Comparison of ENCODE assay signal across 8 cellular contexts in genomic region chr5:122500245-122501086, GRCh38.
DNase-seq lines count a peak whose midpoint lies in the region; ATAC-seq and TF ChIP-seq lines count a peak whose summit lies in the region.

No MANE protein-coding gene starts in this region.

- DNase-seq in A673 (ENCODE audit: low spot score) (peak; percentile 46), GM13977 (ENCODE audit: low spot score) (peak; percentile 32), NCI-H146 (lab: John Stamatoyannopoulos, UW) (peak; percentile 37), brain pericyte (ENCODE audit: low read depth, low spot score) (peak; percentile 34), left kidney (ENCODE audit: low read depth, low spot score) (peak; percentile 90), uterus (peak; percentile 32 to 35), suprapubic skin (ENCODE audit: low spot score in 2 of 2) (no peak)

- CTCF ChIA-PET in A673 (lab: Charles Lee), result no interaction called here

- no peaks in the 10 kb centered on the region for H3K4me1 ChIP-seq in A673 (ENCODE audit: insufficient read depth, low read length, poor library complexity, severe bottlenecking)
- H3K4me1 ChIP-seq in uterus, result no peaks in the 10 kb centered on the region
- peaks cover 7% of the 10 kb centered on the region for H3K4me1 ChIP-seq in suprapubic skin

- BruUV-seq in A673 (replicated peaks; lab: Mats Ljungman, UMichigan), result no TSS peak

- intact Hi-C loops in A673 (cut with micrococcal nuclease; ENCODE audit: unreplicated experiment) (no loop called here), uterus (cut with DNase I; ENCODE audit: low total_unique reads) (no loop called here)

- POLR2A ChIA-PET in A673 (lab: Charles Lee; ENCODE audit: low non-redundant PET), result no interaction called here

- H3K36me3 ChIP-seq in A673 (ENCODE audit: insufficient read depth, low read length, poor library complexity, severe bottlenecking), result no peaks in the 10 kb centered on the region
- H3K36me3 ChIP-seq in uterus, result no peaks in the 10 kb centered on the region
- no peaks in the 10 kb centered on the region for H3K36me3 ChIP-seq in suprapubic skin

- ATAC-seq in GM18520 (IDR thresholded peaks at IDR 0.05; ENCODE audit: unreplicated experiment), result no peak

- no peaks in the 10 kb centered on the region for H3K9me3 ChIP-seq in A673 (ENCODE audit: low read depth, low read length, poor library complexity, severe bottlenecking)
- H3K9me3 ChIP-seq in uterus, result no peaks in the 10 kb centered on the region
- H3K9me3 ChIP-seq in suprapubic skin, result no peaks in the 10 kb centered on the region

- TF ChIP-seq CTCF in A673 (conservative IDR thresholded peaks at IDR 0.05; ENCODE audit: low read depth, low read length) (peak; percentile 55), GM13977 (IDR thresholded peaks at IDR 0.05; ENCODE audit: extremely low read depth, insufficient read depth, missing control alignments) (peak; percentile 41), uterus (IDR thresholded peaks at IDR 0.05) (peak; percentile 35 to 47 (median 42)), suprapubic skin (IDR thresholded peaks at IDR 0.05) (no peak)

- in situ Hi-C loops in GM13977 (cut with MboI; ENCODE audit: low pct_unique_long_range_greater_than_20kb, low sequenced_read_pairs, unreplicated experiment), result loop anchor here (25.0 kb wide), 2 partner anchors 512 to 1112 kb away; no protein-coding TSS in a partner anchor

- TF ChIP-seq POLR2A in uterus (IDR thresholded peaks at IDR 0.05) (no peak), suprapubic skin (IDR thresholded peaks at IDR 0.05) (no peak)

- H3K4me3 ChIP-seq in A673 (ENCODE audit: low read depth, low read length, poor library complexity, severe bottlenecking) (no peak overlapping the region), uterus (no peak overlapping the region), suprapubic skin (no peak overlapping the region)

- H3K27me3 ChIP-seq in A673 (replicated peaks; ENCODE audit: insufficient read depth, low read depth, low read length, poor library complexity), result no peaks in the 10 kb centered on the region
- H3K27me3 ChIP-seq in uterus, result no peaks in the 10 kb centered on the region
- H3K27me3 ChIP-seq in suprapubic skin, result no peaks in the 10 kb centered on the region

- H3K27ac ChIP-seq in A673 (ENCODE audit: low read depth, low read length, poor library complexity, severe bottlenecking) (no peak overlapping the region), uterus (no peak overlapping the region), suprapubic skin (no peak overlapping the region)

- WGBS in suprapubic skin, result 50% methylated on average over 12 of the region's 12 CpGs

- TF ChIP-seq EP300 in suprapubic skin (IDR thresholded peaks at IDR 0.05), result no peak

Comparison
In these comparisons a context has a peak if more than half of its experiments do, and no peak if none do; other contexts are left out.
1. DNase-seq: peak in A673 (single experiment), GM13977 (single experiment), NCI-H146 (single experiment), brain pericyte (single experiment), left kidney (single experiment) and uterus (2 of 2); none in suprapubic skin (0 of 2).
2. CTCF ChIP-seq: peak in A673 (single experiment), GM13977 (single experiment) and uterus (4 of 4); none in suprapubic skin (0 of 2).